In the genomic region with DNA sequence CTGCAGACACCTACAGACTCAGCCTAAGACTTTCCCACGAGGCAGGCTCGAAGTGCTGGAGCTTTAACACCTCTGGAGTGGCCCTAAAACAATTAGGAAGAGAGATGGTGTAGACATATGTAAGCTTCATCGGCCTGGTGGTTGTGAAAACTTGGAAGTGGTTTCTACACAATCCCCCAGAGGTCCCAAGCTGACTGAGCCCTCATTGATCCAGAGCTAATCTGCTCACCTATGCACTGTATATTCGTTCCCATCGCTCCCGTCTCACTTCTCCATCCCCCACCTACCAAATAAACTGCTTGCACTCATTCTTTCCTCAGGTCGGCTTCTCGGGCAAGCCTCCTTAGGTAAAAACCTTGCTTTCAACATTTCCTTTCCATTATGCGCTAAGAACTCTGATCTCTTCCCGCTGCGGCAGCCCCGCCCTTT, we compare ENCODE assay signal across 8 cellular contexts. TPM values are rescaled to one million over a fixed set of nuclear protein-coding genes. Genes with fewer than 3 reads are reported as not detected.
DNase-seq lines count a peak whose midpoint lies in the region; ATAC-seq, FAIRE-seq and TF ChIP-seq lines count a peak whose summit lies in the region.

No MANE protein-coding gene starts in this region.

- DNase-seq in activated naive CD8-positive, alpha-beta T cell treated with anti-CD3 and anti-CD28 coated beads, Interleukin-2, amount 10 ng/mL, durations not matched to agents 7 days and 5 days, result no peak
- DNase-seq in activated naive CD8-positive, alpha-beta T cell treated with anti-CD3 and anti-CD28 coated beads for 36 hours, result no peak
- DNase-seq in adipocyte (ENCODE audit: low read depth) (no peak), HepG2 (ENCODE audit: low spot score) (no peak), islet precursor cell (no peak), pons (ENCODE audit: low spot score) (no peak)
- DNase-seq in T-helper 2 cell treated with Interferon-gamma antibody and Interleukin-4, amounts not matched to agents 5 μg/mL and 100 μg/mL, for 36 hours (ENCODE audit: low spot score), result no peak

- H3K4me3 Mint-ChIP-seq in activated naive CD8-positive, alpha-beta T cell treated with anti-CD3 and anti-CD28 coated beads, Interleukin-2, amount 10 ng/mL, durations not matched to agents 7 days and 5 days, result no peak overlapping the region
- no peak overlapping the region for H3K4me3 Mint-ChIP-seq in activated naive CD8-positive, alpha-beta T cell treated with anti-CD3 and anti-CD28 coated beads for 36 hours
- H3K4me3 Mint-ChIP-seq in T-helper 2 cell treated with Interferon-gamma antibody and Interleukin-4, amounts not matched to agents 5 μg/mL and 100 μg/mL, for 36 hours, result no peak overlapping the region

- intact Hi-C loops in HepG2 (cut with micrococcal nuclease; ENCODE audit: unreplicated experiment), result no loop called here

- no peak overlapping the region for H3K27ac Mint-ChIP-seq in activated naive CD8-positive, alpha-beta T cell treated with anti-CD3 and anti-CD28 coated beads, Interleukin-2, amount 10 ng/mL, durations not matched to agents 7 days and 5 days
- H3K27ac Mint-ChIP-seq in activated naive CD8-positive, alpha-beta T cell treated with anti-CD3 and anti-CD28 coated beads for 36 hours, result no peak overlapping the region
- H3K27ac Mint-ChIP-seq in T-helper 2 cell treated with Interferon-gamma antibody and Interleukin-4, amounts not matched to agents 5 μg/mL and 100 μg/mL, for 36 hours, result no peak overlapping the region

- peak overlapping the region; percentile 43 for H3K4me2 ChIP-seq in HepG2 (ENCODE audit: low read depth, low read length)

- POLR2A ChIA-PET in activated naive CD8-positive, alpha-beta T cell treated with anti-CD3 and anti-CD28 coated beads, Interleukin-2, amount 10 ng/mL, durations not matched to agents 7 days and 5 days (lab: Charles Lee), result interaction anchor here (0.6 to 2.1 kb wide), 14 partner anchors 10 to 901 kb away, joined by 3 to 44 read pairs (median 5); a partner anchor contains a TSS
- POLR2A ChIA-PET in HepG2 (lab: Yijun Ruan, JAX), result interaction anchor here (1.4 kb wide), 1 partner anchor 38 kb away, joined by 3 read pairs; a partner anchor contains a TSS

- WGBS in HepG2 (ENCODE audit: low lambda C conversion rate), result 23% methylated on average over 10 of the region's 12 CpGs
- 2% methylated on average over 12 of the region's 12 CpGs for WGBS in urinary bladder

- no peak for TF ChIP-seq POLR2A in HepG2 (IDR thresholded peaks at IDR 0.05; ENCODE audit: insufficient read depth in 1 of 2, low read depth in 2 of 2, low read length in 2 of 2)

- peak overlapping the region; percentile 80 for H3K4me3 ChIP-seq in adipocyte (ENCODE audit: low read length)
- peak overlapping the region; percentile 22 to 33 (median 29); a peak in 4 of 6 replicates for H3K4me3 ChIP-seq in HepG2 (replicated peaks in 1 of 3; ENCODE audit: insufficient read depth in 1 of 3, low read depth in 2 of 3, low read length in 3 of 3)
- peak overlapping the region; percentile 47 for H3K4me3 ChIP-seq in urinary bladder (ENCODE audit: low read depth, low read length)

- no peaks in the 10 kb centered on the region for H4K20me1 ChIP-seq in HepG2 (ENCODE audit: insufficient read depth, low read length)

- TF ChIP-seq RAD21 in HepG2 (CRISPR knock-in tag; IDR thresholded peaks at IDR 0.05), result no peak

- CTCF ChIA-PET in HepG2 (lab: Yijun Ruan, JAX; ENCODE audit: low intra/inter-chr PET ratio, low total read pairs), result no interaction called here

- H3K36me3 ChIP-seq in adipocyte (ENCODE audit: control insufficient read depth, insufficient read depth, low read length, severe bottlenecking) (no peaks in the 10 kb centered on the region), HepG2 (replicated peaks in 1 of 2; ENCODE audit: control insufficient read depth in 1 of 2, insufficient read depth in 2 of 2, low read length in 2 of 2) (no peaks in the 10 kb centered on the region), urinary bladder (ENCODE audit: insufficient read depth) (no peaks in the 10 kb centered on the region)

- TF ChIP-seq EP300 in HepG2 (IDR thresholded peaks at IDR 0.05; ENCODE audit: low read depth in 2 of 2, low read length in 2 of 2) (no peak), HepG2 (CRISPR knock-in tag; IDR thresholded peaks at IDR 0.05; ENCODE audit: borderline replicate concordance) (no peak)

- peaks cover 29% of the 10 kb centered on the region for H3K36me3 Mint-ChIP-seq in activated naive CD8-positive, alpha-beta T cell treated with anti-CD3 and anti-CD28 coated beads, Interleukin-2, amount 10 ng/mL, durations not matched to agents 7 days and 5 days
- peaks cover 52% of the 10 kb centered on the region for H3K36me3 Mint-ChIP-seq in activated naive CD8-positive, alpha-beta T cell treated with anti-CD3 and anti-CD28 coated beads for 36 hours
- no peaks in the 10 kb centered on the region for H3K36me3 Mint-ChIP-seq in T-helper 2 cell treated with Interferon-gamma antibody and Interleukin-4, amounts not matched to agents 5 μg/mL and 100 μg/mL, for 36 hours (ENCODE audit: low read depth)

- TF ChIP-seq CTCF in HepG2 (CRISPR knock-in tag; IDR thresholded peaks at IDR 0.05), result no peak

- H3K9me3 Mint-ChIP-seq in activated naive CD8-positive, alpha-beta T cell treated with anti-CD3 and anti-CD28 coated beads, Interleukin-2, amount 10 ng/mL, durations not matched to agents 7 days and 5 days, result peaks cover 24% of the 10 kb centered on the region
- H3K9me3 Mint-ChIP-seq in activated naive CD8-positive, alpha-beta T cell treated with anti-CD3 and anti-CD28 coated beads for 36 hours, result peaks cover 31% of the 10 kb centered on the region
- H3K9me3 Mint-ChIP-seq in T-helper 2 cell treated with Interferon-gamma antibody and Interleukin-4, amounts not matched to agents 5 μg/mL and 100 μg/mL, for 36 hours, result peaks cover 41% of the 10 kb centered on the region

- no peak for FAIRE-seq in HepG2 (lab: Jason Lieb, UNC)

- H3K9ac ChIP-seq in adipocyte (ENCODE audit: low read length) (no peak overlapping the region), HepG2 (ENCODE audit: insufficient read depth, low read depth, low read length) (no peak overlapping the region)

- no TSS peak for BruUV-seq in HepG2 (replicated peaks; lab: Mats Ljungman, UMichigan)

- no peak overlapping the region for H2AFZ ChIP-seq in HepG2 (ENCODE audit: low read length)

- peaks cover 2% of the 10 kb centered on the region for H3K4me1 Mint-ChIP-seq in activated naive CD8-positive, alpha-beta T cell treated with anti-CD3 and anti-CD28 coated beads, Interleukin-2, amount 10 ng/mL, durations not matched to agents 7 days and 5 days
- H3K4me1 Mint-ChIP-seq in activated naive CD8-positive, alpha-beta T cell treated with anti-CD3 and anti-CD28 coated beads for 36 hours, result no peaks in the 10 kb centered on the region
- H3K4me1 Mint-ChIP-seq in T-helper 2 cell treated with Interferon-gamma antibody and Interleukin-4, amounts not matched to agents 5 μg/mL and 100 μg/mL, for 36 hours (ENCODE audit: low read depth), result no peaks in the 10 kb centered on the region

- H3K4me1 ChIP-seq in adipocyte (ENCODE audit: control insufficient read depth, insufficient read depth, low read length) (no peaks in the 10 kb centered on the region), HepG2 (ENCODE audit: insufficient read depth, low read length) (no peaks in the 10 kb centered on the region), urinary bladder (ENCODE audit: insufficient read depth) (no peaks in the 10 kb centered on the region)

- no peaks in the 10 kb centered on the region for H3K79me2 ChIP-seq in HepG2 (ENCODE audit: insufficient read depth, low read length)

- no peaks in the 10 kb centered on the region for H3K27me3 Mint-ChIP-seq in activated naive CD8-positive, alpha-beta T cell treated with anti-CD3 and anti-CD28 coated beads, Interleukin-2, amount 10 ng/mL, durations not matched to agents 7 days and 5 days
- no peaks in the 10 kb centered on the region for H3K27me3 Mint-ChIP-seq in activated naive CD8-positive, alpha-beta T cell treated with anti-CD3 and anti-CD28 coated beads for 36 hours
- H3K27me3 Mint-ChIP-seq in T-helper 2 cell treated with Interferon-gamma antibody and Interleukin-4, amounts not matched to agents 5 μg/mL and 100 μg/mL, for 36 hours (ENCODE audit: low read depth), result no peaks in the 10 kb centered on the region

- ATAC-seq in activated naive CD8-positive, alpha-beta T cell treated with anti-CD3 and anti-CD28 coated beads, Interleukin-2, amount 10 ng/mL, durations not matched to agents 7 days and 5 days (ENCODE audit: low read depth), result peak; percentile 28
- ATAC-seq in HepG2, result no peak

- H3K27me3 ChIP-seq in adipocyte (replicated peaks; ENCODE audit: control insufficient read depth, insufficient read depth, low read length) (no peaks in the 10 kb centered on the region), HepG2 (ENCODE audit: control insufficient read depth in 1 of 2, insufficient read depth in 2 of 2, low read length in 2 of 2) (no peaks in the 10 kb centered on the region)

- no peak overlapping the region for H3K27ac ChIP-seq in HepG2 (ENCODE audit: extremely low read length, insufficient read depth, low read length)
- H3K27ac ChIP-seq in urinary bladder (ENCODE audit: low read depth), result peak overlapping the region; percentile 47

- H3K9me3 ChIP-seq in adipocyte (ENCODE audit: control insufficient read depth, low read length) (peaks cover 44% of the 10 kb centered on the region), HepG2 (ENCODE audit: low read length) (peaks cover 83% of the 10 kb centered on the region)

- in situ Hi-C loops in HepG2 (cut with HindIII; ENCODE audit: extremely low pct_ligation_motif_present, low pct_unique_long_range_greater_than_20kb), result no loop called here

RNA-seq across cellular contexts. Expression of a gene that starts 0.8 kb away (rescaled TPM):
- 10 to 100 TPM; 10.6 to 11.1 TPM for total RNA-seq in activated naive CD8-positive, alpha-beta T cell treated with anti-CD3 and anti-CD28 coated beads, Interleukin-2, amount 10 ng/mL, durations not matched to agents 7 days and 5 days
- total RNA-seq in activated naive CD8-positive, alpha-beta T cell treated with anti-CD3 and anti-CD28 coated beads for 36 hours, result 1 to 10 TPM; 3.9 to 4.8 TPM
- total RNA-seq in HepG2 (2016; rRNA removed; fragmentation: Illumina TruSeq; extraction: Trizol) (0.20 and 0.35 TPM in 2 replicates), urinary bladder (16.8 TPM)
- total RNA-seq in HepG2 (2016; cell fraction: cytosol; rRNA removed; fragmentation: Illumina TruSeq; extraction: Trizol; ENCODE audit: low read depth), result not detected in 2 replicates
- 0.19 and 0.24 TPM in 2 replicates for total RNA-seq in HepG2 (2016; cell fraction: insoluble cytoplasmic fraction; rRNA removed; fragmentation: Illumina TruSeq; extraction: Trizol)
- 0.24 TPM in 1 of 2 replicates, not detected in the other for total RNA-seq in HepG2 (2016; cell fraction: membrane; rRNA removed; fragmentation: Illumina TruSeq; extraction: Trizol)
- 0.34 and 0.38 TPM in 2 replicates for total RNA-seq in HepG2 (2016; cell fraction: nucleus; rRNA removed; fragmentation: Illumina TruSeq; extraction: Trizol)
- polyA plus RNA-seq in HepG2 (2011; rRNA removed) (0.13 and 0.14 TPM in 2 replicates), urinary bladder (3.9 TPM)
- polyA plus RNA-seq in HepG2 (2011; cell fraction: cytosol; rRNA removed), result 0.04 and 0.05 TPM in 2 replicates
- 0.18 and 0.35 TPM in 2 replicates for polyA plus RNA-seq in HepG2 (2011; cell fraction: nucleus; rRNA removed)
- 0.07 and 0.08 TPM in 2 replicates for polyA plus RNA-seq in HepG2 (2012)
- polyA plus RNA-seq in HepG2 (2016; cell fraction: cytosol; fragmentation: Illumina TruSeq; extraction: Trizol; ENCODE audit: low read depth), result not detected in 2 replicates
- 0.17 and 0.32 TPM in 2 replicates for polyA plus RNA-seq in HepG2 (2016; cell fraction: insoluble cytoplasmic fraction; fragmentation: Illumina TruSeq; extraction: Trizol; ENCODE audit: low read depth)
- polyA plus RNA-seq in HepG2 (2016; cell fraction: membrane; fragmentation: Illumina TruSeq; extraction: Trizol; ENCODE audit: low read depth), result 0.03 TPM in 1 of 2 replicates, not detected in the other
- polyA plus RNA-seq in HepG2 (2016; cell fraction: nucleus; fragmentation: Illumina TruSeq; extraction: Trizol; ENCODE audit: insufficient read depth, low read depth), result 0.21 and 1.00 TPM in 2 replicates
- polyA minus RNA-seq in HepG2 (2011; rRNA and poly(A)+ RNA removed; ENCODE audit: low replicate concordance), result 0.16 TPM in 1 of 2 replicates, not detected in the other
- polyA minus RNA-seq in HepG2 (2011; cell fraction: cytosol; rRNA and poly(A)+ RNA removed), result not detected in 2 replicates
- polyA minus RNA-seq in HepG2 (2011; cell fraction: nucleus; rRNA and poly(A)+ RNA removed), result 0.37 and 1.0 TPM in 2 replicates

RNA-seq across cellular contexts. Expression of a gene that starts 36.8 kb away (rescaled TPM):
- 1 to 10 TPM; 7.6 to 9.2 TPM for total RNA-seq in activated naive CD8-positive, alpha-beta T cell treated with anti-CD3 and anti-CD28 coated beads, Interleukin-2, amount 10 ng/mL, durations not matched to agents 7 days and 5 days
- 1 to 10 TPM; 4.2 to 4.8 TPM for total RNA-seq in activated naive CD8-positive, alpha-beta T cell treated with anti-CD3 and anti-CD28 coated beads for 36 hours
- 4.4 and 6.0 TPM in 2 replicates for total RNA-seq in HepG2 (2016; rRNA removed; fragmentation: Illumina TruSeq; extraction: Trizol)
- 0.88 and 0.91 TPM in 2 replicates for total RNA-seq in HepG2 (2016; cell fraction: cytosol; rRNA removed; fragmentation: Illumina TruSeq; extraction: Trizol; ENCODE audit: low read depth)
- total RNA-seq in HepG2 (2016; cell fraction: insoluble cytoplasmic fraction; rRNA removed; fragmentation: Illumina TruSeq; extraction: Trizol), result 3.9 and 4.9 TPM in 2 replicates
- total RNA-seq in HepG2 (2016; cell fraction: membrane; rRNA removed; fragmentation: Illumina TruSeq; extraction: Trizol), result 2.0 TPM in 2 replicates
- total RNA-seq in HepG2 (2016; cell fraction: nucleus; rRNA removed; fragmentation: Illumina TruSeq; extraction: Trizol), result 4.0 and 4.2 TPM in 2 replicates
- polyA plus RNA-seq in HepG2 (2011; rRNA removed), result 1.0 and 1.4 TPM in 2 replicates
- 0.40 and 0.65 TPM in 2 replicates for polyA plus RNA-seq in HepG2 (2011; cell fraction: cytosol; rRNA removed)
- 1.1 and 1.6 TPM in 2 replicates for polyA plus RNA-seq in HepG2 (2011; cell fraction: nucleus; rRNA removed)
- 1.1 and 2.4 TPM in 2 replicates for polyA plus RNA-seq in HepG2 (2012)
- polyA plus RNA-seq in HepG2 (2016; cell fraction: cytosol; fragmentation: Illumina TruSeq; extraction: Trizol; ENCODE audit: low read depth), result 0.24 and 0.25 TPM in 2 replicates
- 2.4 and 2.5 TPM in 2 replicates for polyA plus RNA-seq in HepG2 (2016; cell fraction: insoluble cytoplasmic fraction; fragmentation: Illumina TruSeq; extraction: Trizol; ENCODE audit: low read depth)
- polyA plus RNA-seq in HepG2 (2016; cell fraction: membrane; fragmentation: Illumina TruSeq; extraction: Trizol; ENCODE audit: low read depth), result 0.48 and 0.62 TPM in 2 replicates
- polyA plus RNA-seq in HepG2 (2016; cell fraction: nucleus; fragmentation: Illumina TruSeq; extraction: Trizol; ENCODE audit: insufficient read depth, low read depth), result 2.8 and 3.2 TPM in 2 replicates
- polyA minus RNA-seq in HepG2 (2011; rRNA and poly(A)+ RNA removed; ENCODE audit: low replicate concordance), result 1.6 TPM in 1 of 2 replicates, not detected in the other
- polyA minus RNA-seq in HepG2 (2011; cell fraction: cytosol; rRNA and poly(A)+ RNA removed), result 0.62 and 3.3 TPM in 2 replicates
- 5.0 and 8.3 TPM in 2 replicates for polyA minus RNA-seq in HepG2 (2011; cell fraction: nucleus; rRNA and poly(A)+ RNA removed)
- total RNA-seq in urinary bladder, result 16.3 TPM
- polyA plus RNA-seq in urinary bladder, result 3.9 TPM

RNA-seq across cellular contexts. Expression of a gene that starts 38.7 kb away (rescaled TPM):
- 10 to 100 TPM; 12.8 to 12.9 TPM for total RNA-seq in activated naive CD8-positive, alpha-beta T cell treated with anti-CD3 and anti-CD28 coated beads, Interleukin-2, amount 10 ng/mL, durations not matched to agents 7 days and 5 days
- 1 to 10 TPM; 6.9 to 7.0 TPM for total RNA-seq in activated naive CD8-positive, alpha-beta T cell treated with anti-CD3 and anti-CD28 coated beads for 36 hours
- total RNA-seq in HepG2 (2016; rRNA removed; fragmentation: Illumina TruSeq; extraction: Trizol) (5.7 and 7.0 TPM in 2 replicates), urinary bladder (14.8 TPM)
- total RNA-seq in HepG2 (2016; cell fraction: cytosol; rRNA removed; fragmentation: Illumina TruSeq; extraction: Trizol; ENCODE audit: low read depth), result 1.6 and 2.0 TPM in 2 replicates
- 5.8 and 5.9 TPM in 2 replicates for total RNA-seq in HepG2 (2016; cell fraction: insoluble cytoplasmic fraction; rRNA removed; fragmentation: Illumina TruSeq; extraction: Trizol)
- 3.0 and 3.6 TPM in 2 replicates for total RNA-seq in HepG2 (2016; cell fraction: membrane; rRNA removed; fragmentation: Illumina TruSeq; extraction: Trizol)
- 6.3 and 6.8 TPM in 2 replicates for total RNA-seq in HepG2 (2016; cell fraction: nucleus; rRNA removed; fragmentation: Illumina TruSeq; extraction: Trizol)
- polyA plus RNA-seq in HepG2 (2011; rRNA removed) (1.2 and 1.4 TPM in 2 replicates), urinary bladder (4.3 TPM)
- polyA plus RNA-seq in HepG2 (2011; cell fraction: cytosol; rRNA removed), result 0.97 and 1.4 TPM in 2 replicates
- polyA plus RNA-seq in HepG2 (2011; cell fraction: nucleus; rRNA removed), result 1.1 and 1.7 TPM in 2 replicates
- polyA plus RNA-seq in HepG2 (2012), result 1.8 and 3.3 TPM in 2 replicates
- 0.80 and 0.86 TPM in 2 replicates for polyA plus RNA-seq in HepG2 (2016; cell fraction: cytosol; fragmentation: Illumina TruSeq; extraction: Trizol; ENCODE audit: low read depth)
- 5.5 and 6.1 TPM in 2 replicates for polyA plus RNA-seq in HepG2 (2016; cell fraction: insoluble cytoplasmic fraction; fragmentation: Illumina TruSeq; extraction: Trizol; ENCODE audit: low read depth)
- 1.2 and 1.3 TPM in 2 replicates for polyA plus RNA-seq in HepG2 (2016; cell fraction: membrane; fragmentation: Illumina TruSeq; extraction: Trizol; ENCODE audit: low read depth)
- 4.8 and 5.9 TPM in 2 replicates for polyA plus RNA-seq in HepG2 (2016; cell fraction: nucleus; fragmentation: Illumina TruSeq; extraction: Trizol; ENCODE audit: insufficient read depth, low read depth)
- polyA minus RNA-seq in HepG2 (2011; rRNA and poly(A)+ RNA removed; ENCODE audit: low replicate concordance), result 2.4 TPM in 1 of 2 replicates, not detected in the other
- 2.5 and 3.6 TPM in 2 replicates for polyA minus RNA-seq in HepG2 (2011; cell fraction: cytosol; rRNA and poly(A)+ RNA removed)
- polyA minus RNA-seq in HepG2 (2011; cell fraction: nucleus; rRNA and poly(A)+ RNA removed), result 7.7 and 8.1 TPM in 2 replicates

Comparison
In these comparisons a context has a peak if more than half of its experiments do, and no peak if none do; other contexts are left out.
1. H3K4me3 ChIP-seq: peak in every context shown above with its lines; median percentile 80 in adipocyte; 47 in urinary bladder; 29 in HepG2.